8 cellular contexts compared by ENCODE assay signal in genomic region chr17:5237541-5238016, GRCh38. TPM values are rescaled to one million over a fixed set of nuclear protein-coding genes. Genes with fewer than 3 reads are reported as not detected.
DNase-seq lines count a peak whose midpoint lies in the region; ATAC-seq and TF ChIP-seq lines count a peak whose summit lies in the region.

No MANE protein-coding gene starts in this region.

- peak overlapping the region in 1 of 8 donors; percentile 5 for H3K4me3 Mint-ChIP-seq in CD4-positive, alpha-beta memory T cell
- no peak overlapping the region for H3K4me3 Mint-ChIP-seq in activated CD4-positive, alpha-beta memory T cell treated with anti-CD3 and anti-CD28 coated beads, Interleukin-2, amount 10 ng/mL, durations not matched to agents 7 days and 5 days
- H3K4me3 Mint-ChIP-seq in progenitor cell of endocrine pancreas (ENCODE audit: low read depth) = no peak overlapping the region

- H3K9me3 Mint-ChIP-seq in CD4-positive, alpha-beta memory T cell = peaks cover 0 to 2% (median 0%) of the 10 kb centered on the region in 8 donors
- H3K9me3 Mint-ChIP-seq in activated CD4-positive, alpha-beta memory T cell treated with anti-CD3 and anti-CD28 coated beads, Interleukin-2, amount 10 ng/mL, durations not matched to agents 7 days and 5 days = no peaks in the 10 kb centered on the region
- no peaks in the 10 kb centered on the region for H3K9me3 Mint-ChIP-seq in progenitor cell of endocrine pancreas (ENCODE audit: low read depth)

- CTCF ChIA-PET in CD4-positive, alpha-beta memory T cell (lab: Charles Lee; ENCODE audit: partially characterized antibody) = interaction anchor here (1.0 to 2.7 kb wide), 4 partner anchors 9 to 201 kb away, joined by 3 to 13 read pairs (median 4); partner anchors contain the start of gene C1QBP
- CTCF ChIA-PET in activated CD4-positive, alpha-beta memory T cell treated with anti-CD3 and anti-CD28 coated beads, Interleukin-2, amount 10 ng/mL, durations not matched to agents 7 days and 5 days (lab: Charles Lee) = interaction anchor here (0.5 to 3.1 kb wide), 6 partner anchors 11 to 1731 kb away, joined by 3 to 15 read pairs (median 3); partner anchors contain the start of gene RABEP1

- H3K4me1 Mint-ChIP-seq in CD4-positive, alpha-beta memory T cell = peaks cover 12 to 38% (median 28%) of the 10 kb centered on the region in 4 donors
- peaks cover 16% of the 10 kb centered on the region for H3K4me1 Mint-ChIP-seq in activated CD4-positive, alpha-beta memory T cell treated with anti-CD3 and anti-CD28 coated beads, Interleukin-2, amount 10 ng/mL, durations not matched to agents 7 days and 5 days
- H3K4me1 Mint-ChIP-seq in progenitor cell of endocrine pancreas (ENCODE audit: low read depth) = peaks cover 8% of the 10 kb centered on the region

- ATAC-seq in GM19395 (IDR thresholded peaks at IDR 0.05; ENCODE audit: unreplicated experiment) (peak; percentile 42), GM18517 (IDR thresholded peaks at IDR 0.05; ENCODE audit: unreplicated experiment) (no peak), HG02623 (IDR thresholded peaks at IDR 0.05; ENCODE audit: unreplicated experiment) (no peak)

- intact Hi-C loops in CD4-positive, alpha-beta memory T cell (cut with micrococcal nuclease) = loop anchor here (1.0 kb wide), 1 partner anchor 40 kb away; no protein-coding TSS in a partner anchor

- no peaks in the 10 kb centered on the region for H3K9me3 ChIP-seq in CD4-positive, alpha-beta memory T cell (ENCODE audit: control insufficient read depth in 1 of 2, low read length in 2 of 2)

- H3K4me1 ChIP-seq in CD4-positive, alpha-beta memory T cell (ENCODE audit: insufficient read depth, low read length) = peaks cover 25% of the 10 kb centered on the region

- no peaks in the 10 kb centered on the region for H3K36me3 ChIP-seq in CD4-positive, alpha-beta memory T cell (ENCODE audit: insufficient read depth, low read length)

- no peak overlapping the region for H3K27ac ChIP-seq in CD4-positive, alpha-beta memory T cell (ENCODE audit: low read depth, low read length)

- no peak overlapping the region for H3K4me3 ChIP-seq in CD4-positive, alpha-beta memory T cell (ENCODE audit: low read length in 2 of 2)
- H3K4me3 ChIP-seq in fibroblast of villous mesenchyme (ENCODE audit: low read depth, low read length) = no peak overlapping the region

- peak; percentile 72 for TF ChIP-seq CTCF in fibroblast of villous mesenchyme (IDR thresholded peaks at IDR 0.05; ENCODE audit: insufficient read depth, low read depth, low read length)
- TF ChIP-seq CTCF in progenitor cell of endocrine pancreas (IDR thresholded peaks at IDR 0.05; ENCODE audit: unreplicated experiment) = peak; percentile 64

- POLR2A ChIA-PET in CD4-positive, alpha-beta memory T cell (lab: Charles Lee; ENCODE audit: partially characterized antibody) = interaction anchor here (0.7 to 1.7 kb wide), 3 partner anchors 10 to 231 kb away, joined by 3 to 5 read pairs (median 4); partner anchors contain the start of gene DHX33
- POLR2A ChIA-PET in activated CD4-positive, alpha-beta memory T cell treated with anti-CD3 and anti-CD28 coated beads, Interleukin-2, amount 10 ng/mL, durations not matched to agents 7 days and 5 days (lab: Charles Lee) = no interaction called here

- no peaks in the 10 kb centered on the region for H3K27me3 Mint-ChIP-seq in CD4-positive, alpha-beta memory T cell
- H3K27me3 Mint-ChIP-seq in activated CD4-positive, alpha-beta memory T cell treated with anti-CD3 and anti-CD28 coated beads, Interleukin-2, amount 10 ng/mL, durations not matched to agents 7 days and 5 days = no peaks in the 10 kb centered on the region
- no peaks in the 10 kb centered on the region for H3K27me3 Mint-ChIP-seq in progenitor cell of endocrine pancreas

- peak in 1 of 5 donors; percentile 14 for DNase-seq in CD4-positive, alpha-beta memory T cell
- DNase-seq in NCI-H2029 treated with DMSO at 0.1 percent for 48 hours (lab: John Stamatoyannopoulos, UW) (peak; percentile 19), fibroblast of villous mesenchyme (ENCODE audit: low read depth) (peak; percentile 43), progenitor cell of endocrine pancreas (ENCODE audit: low spot score, unreplicated experiment) (peak; percentile 18)
- peak; percentile 50 for DNase-seq in activated CD4-positive, alpha-beta memory T cell treated with anti-CD3 and anti-CD28 coated beads, Interleukin-2, amount 10 ng/mL, durations not matched to agents 7 days and 5 days

- H3K36me3 Mint-ChIP-seq in CD4-positive, alpha-beta memory T cell = no peaks in the 10 kb centered on the region
- H3K36me3 Mint-ChIP-seq in activated CD4-positive, alpha-beta memory T cell treated with anti-CD3 and anti-CD28 coated beads, Interleukin-2, amount 10 ng/mL, durations not matched to agents 7 days and 5 days (ENCODE audit: low read depth) = no peaks in the 10 kb centered on the region
- H3K36me3 Mint-ChIP-seq in progenitor cell of endocrine pancreas (ENCODE audit: insufficient read depth) = peaks cover 9% of the 10 kb centered on the region

- peak overlapping the region in 5 of 7 donors; percentile 1 to 64 (median 46) for H3K27ac Mint-ChIP-seq in CD4-positive, alpha-beta memory T cell
- H3K27ac Mint-ChIP-seq in activated CD4-positive, alpha-beta memory T cell treated with anti-CD3 and anti-CD28 coated beads, Interleukin-2, amount 10 ng/mL, durations not matched to agents 7 days and 5 days = no peak overlapping the region
- H3K27ac Mint-ChIP-seq in progenitor cell of endocrine pancreas = no peak overlapping the region

- no peaks in the 10 kb centered on the region for H3K27me3 ChIP-seq in CD4-positive, alpha-beta memory T cell (ENCODE audit: insufficient read depth, low read length)

RNA-seq across cellular contexts. Expression of gene SCIMP, which starts 2.9 kb away (rescaled TPM):
- under 1 TPM; 0.19 to 0.32 TPM for total RNA-seq in CD4-positive, alpha-beta memory T cell
- 1 to 10 TPM in 1 of 2 donors, under 1 TPM in 1; 0.08 to 1.5 TPM for polyA plus RNA-seq in CD4-positive, alpha-beta memory T cell
- total RNA-seq in activated CD4-positive, alpha-beta memory T cell treated with anti-CD3 and anti-CD28 coated beads, Interleukin-2, amount 10 ng/mL, durations not matched to agents 7 days and 5 days = not detected
- not detected in 2 replicates for total RNA-seq in fibroblast of villous mesenchyme
- not detected in 2 replicates for total RNA-seq in progenitor cell of endocrine pancreas

RNA-seq across cellular contexts. Expression of gene RABEP1, which starts 44.5 kb away (rescaled TPM):
- total RNA-seq in CD4-positive, alpha-beta memory T cell = 10 to 100 TPM; 53.9 to 54.2 TPM
- 10 to 100 TPM; 13.9 to 33.1 TPM for polyA plus RNA-seq in CD4-positive, alpha-beta memory T cell
- total RNA-seq in activated CD4-positive, alpha-beta memory T cell treated with anti-CD3 and anti-CD28 coated beads, Interleukin-2, amount 10 ng/mL, durations not matched to agents 7 days and 5 days = 10 to 100 TPM; 37.3 to 37.8 TPM
- total RNA-seq in fibroblast of villous mesenchyme (37.4 and 50.5 TPM in 2 replicates), progenitor cell of endocrine pancreas (46.2 and 50.1 TPM in 2 replicates)

RNA-seq across cellular contexts. Expression of gene ZNF594, which starts 45.9 kb away (rescaled TPM):
- total RNA-seq in CD4-positive, alpha-beta memory T cell = 10 to 100 TPM; 28.9 to 30.7 TPM
- polyA plus RNA-seq in CD4-positive, alpha-beta memory T cell = 1 to 10 TPM in 1 of 2 donors, under 1 TPM in 1; 0.57 to 2.6 TPM
- total RNA-seq in activated CD4-positive, alpha-beta memory T cell treated with anti-CD3 and anti-CD28 coated beads, Interleukin-2, amount 10 ng/mL, durations not matched to agents 7 days and 5 days = 1 to 10 TPM; 7.0 to 8.6 TPM
- total RNA-seq in fibroblast of villous mesenchyme = 10.3 and 11.7 TPM in 2 replicates
- total RNA-seq in progenitor cell of endocrine pancreas = 23.8 and 26.1 TPM in 2 replicates

Comparison
In these comparisons a context has a peak if more than half of its experiments do, and no peak if none do; other contexts are left out.
1. H3K27ac Mint-ChIP-seq: peak in CD4-positive, alpha-beta memory T cell (5 of 7); none in activated CD4-positive, alpha-beta memory T cell treated with anti-CD3 and anti-CD28 coated beads, Interleukin-2, amount 10 ng/mL, durations not matched to agents 7 days and 5 days (single experiment) and progenitor cell of endocrine pancreas (single experiment).